8 cellular contexts compared by ENCODE assay signal in the genomic region with DNA sequence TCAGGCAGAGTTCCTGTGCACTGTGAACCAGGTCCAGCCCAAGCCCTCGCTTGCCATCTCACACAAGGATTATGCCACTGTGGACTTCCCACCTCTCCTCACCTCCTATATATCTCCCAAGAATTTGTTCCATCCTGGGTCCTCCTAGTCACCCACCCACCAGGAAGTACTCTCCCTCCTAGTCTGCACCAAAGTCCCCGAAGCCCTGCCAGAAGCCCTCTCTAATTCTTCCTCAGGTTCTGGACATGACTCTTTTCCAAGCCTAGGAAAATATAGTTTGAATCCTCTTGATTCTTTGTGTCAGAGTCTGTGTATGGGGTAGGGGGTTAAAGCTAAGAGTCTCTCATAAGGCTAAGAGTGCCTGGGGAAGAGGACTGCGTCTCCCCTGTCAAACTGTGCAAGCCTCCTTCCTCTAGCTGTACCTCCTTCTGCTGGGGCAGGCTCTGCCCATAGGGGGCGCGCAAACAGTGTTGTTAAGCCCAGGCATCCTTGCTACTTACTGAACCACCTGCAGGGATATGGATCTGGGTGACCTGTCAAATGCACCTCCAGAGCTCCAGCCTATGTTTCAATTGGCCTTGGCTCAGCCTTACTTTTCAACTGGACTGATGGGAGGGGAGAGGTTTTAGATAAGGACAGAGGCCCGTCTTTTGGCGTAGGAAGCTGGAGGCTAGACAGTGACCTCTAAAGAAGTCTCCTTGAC. TPM values are rescaled to one million over a fixed set of nuclear protein-coding genes. Genes with fewer than 3 reads are reported as not detected.
DNase-seq lines count a peak whose midpoint lies in the region; ATAC-seq and TF ChIP-seq lines count a peak whose summit lies in the region.

No MANE protein-coding gene starts in this region.

- H3K4me3 Mint-ChIP-seq in T-helper 2 cell treated with Interferon-gamma antibody and Interleukin-4, amounts not matched to agents 5 μg/mL and 100 μg/mL, for 36 hours: no peak overlapping the region

- no peaks in the 10 kb centered on the region for H3K27me3 ChIP-seq in ascending aorta

- DNase-seq in NCI-H2171 treated with DMSO at 0.1 percent for 48 hours (lab: John Stamatoyannopoulos, UW): peak; percentile 49
- DNase-seq in NCI-H2171 (lab: John Stamatoyannopoulos, UW): no peak
- DNase-seq in NCI-H1436 (lab: John Stamatoyannopoulos, UW): peak; percentile 86
- peak; percentile 63 for DNase-seq in T-helper 2 cell treated with Interferon-gamma antibody and Interleukin-4, amounts not matched to agents 5 μg/mL and 100 μg/mL, for 36 hours (ENCODE audit: low spot score)
- peak; percentile 23 to 84 for DNase-seq in ascending aorta (ENCODE audit: low spot score in 2 of 2)
- DNase-seq in iPS-NIHi11 (ENCODE audit: low spot score): peak; percentile 92
- DNase-seq in stimulated activated CD4-positive, alpha-beta T cell treated with anti-CD3 and anti-CD28 coated beads, Interleukin-15, amount 100 ng/mL, for 48 hours (ENCODE audit: low read depth in 2 of 2): peak; percentile 56 to 83

- H3K36me3 Mint-ChIP-seq in T-helper 2 cell treated with Interferon-gamma antibody and Interleukin-4, amounts not matched to agents 5 μg/mL and 100 μg/mL, for 36 hours (ENCODE audit: low read depth): no peaks in the 10 kb centered on the region

- H3K9me3 Mint-ChIP-seq in T-helper 2 cell treated with Interferon-gamma antibody and Interleukin-4, amounts not matched to agents 5 μg/mL and 100 μg/mL, for 36 hours: no peaks in the 10 kb centered on the region

- no peak overlapping the region for H3K27ac Mint-ChIP-seq in T-helper 2 cell treated with Interferon-gamma antibody and Interleukin-4, amounts not matched to agents 5 μg/mL and 100 μg/mL, for 36 hours

- TF ChIP-seq CTCF in ascending aorta (IDR thresholded peaks at IDR 0.05): peak; percentile 68 to 82 (median 71)

- H3K4me1 ChIP-seq in ascending aorta: no peaks in the 10 kb centered on the region

- intact Hi-C loops in ascending aorta (cut with DNase I): loop anchor here (1.0 kb wide), 1 partner anchor 44 kb away; no protein-coding TSS in a partner anchor

- H3K36me3 ChIP-seq in ascending aorta: no peaks in the 10 kb centered on the region

- no peaks in the 10 kb centered on the region for H3K4me1 Mint-ChIP-seq in T-helper 2 cell treated with Interferon-gamma antibody and Interleukin-4, amounts not matched to agents 5 μg/mL and 100 μg/mL, for 36 hours (ENCODE audit: low read depth)

- no peak for ATAC-seq in GM21423 (IDR thresholded peaks at IDR 0.05; ENCODE audit: unreplicated experiment)

- no peak overlapping the region for H3K4me3 ChIP-seq in ascending aorta

- H3K9me3 ChIP-seq in ascending aorta: no peaks in the 10 kb centered on the region

- no peak overlapping the region for H3K27ac ChIP-seq in ascending aorta

- H3K27me3 Mint-ChIP-seq in T-helper 2 cell treated with Interferon-gamma antibody and Interleukin-4, amounts not matched to agents 5 μg/mL and 100 μg/mL, for 36 hours (ENCODE audit: low read depth): peaks cover 33% of the 10 kb centered on the region

RNA-seq across cellular contexts. Expression of a gene that starts 16.6 kb away (rescaled TPM):
- not detected for total RNA-seq in ascending aorta

RNA-seq across cellular contexts. Expression of a gene that starts 42.7 kb away (rescaled TPM):
- 1.6 TPM for total RNA-seq in ascending aorta
